In the genomic region with DNA sequence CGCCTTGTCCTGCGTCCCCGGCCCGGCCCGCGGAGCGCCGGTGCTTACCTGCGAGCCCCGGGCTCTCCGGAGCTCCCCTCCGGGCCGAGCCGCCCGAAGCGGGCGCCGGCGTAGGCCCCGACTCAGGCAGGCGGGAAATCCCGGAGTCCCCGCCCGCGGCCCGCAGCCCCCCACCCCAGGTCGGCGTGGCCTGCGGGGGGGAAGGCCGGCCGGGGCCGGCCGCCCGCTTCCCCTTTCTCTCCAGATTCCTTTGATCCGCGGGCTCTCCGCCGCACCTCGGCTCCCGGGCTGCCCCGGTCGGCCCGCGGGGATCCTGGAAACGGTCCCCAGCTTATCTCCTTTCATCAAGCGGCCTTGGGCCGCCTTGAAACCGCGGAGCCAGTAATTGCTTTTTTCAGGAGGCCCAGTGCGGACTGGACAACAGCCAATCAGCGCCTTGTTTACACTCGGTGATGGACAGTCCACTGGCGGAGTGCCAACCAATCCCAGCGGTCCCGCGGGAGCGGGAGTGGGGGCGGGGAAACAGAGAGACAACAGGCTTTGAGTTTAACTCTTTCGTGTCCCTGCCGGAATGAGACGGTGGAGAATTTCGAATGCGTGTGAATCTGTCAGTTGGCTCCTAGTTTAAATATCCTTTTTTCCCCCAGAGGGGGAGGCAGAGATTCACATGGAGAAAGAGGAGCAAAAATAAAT, we compare ENCODE assay signal across 1 cellular context.
TF ChIP-seq lines count a peak whose summit lies in the region.

No MANE protein-coding gene starts in this region.

TF ChIP-seq in HepG2, 621 proteins besides CTCF, POLR2A, EP300 and RAD21 (continued from another document and continues in another):
- TF ChIP-seq FIP1L1 (IDR thresholded peaks at IDR 0.05; ENCODE audit: borderline replicate concordance, insufficient read depth, low read depth, low read length) (peak; percentile 94; the same call in 1 of the 2 replicates), ZMYM2 (CRISPR knock-in tag; IDR thresholded peaks at IDR 0.05) (no peak), ZNF589 (CRISPR knock-in tag; conservative IDR thresholded peaks at IDR 0.05) (no peak), MED13 (CRISPR knock-in tag; IDR thresholded peaks at IDR 0.05) (0 out of 2 replicates have a peak, but pooled peaks have one; percentile 39), ARNT (IDR thresholded peaks at IDR 0.05) (no peak), ZNF335 (CRISPR knock-in tag; IDR thresholded peaks at IDR 0.05) (peak; percentile 77), ZNF782 (CRISPR knock-in tag; IDR thresholded peaks at IDR 0.05; ENCODE audit: borderline replicate concordance) (no peak), ZNF775 (CRISPR knock-in tag; IDR thresholded peaks at IDR 0.05; ENCODE audit: borderline replicate concordance) (no peak), ZNF292 (CRISPR knock-in tag; IDR thresholded peaks at IDR 0.05; ENCODE audit: borderline replicate concordance, low read depth) (no peak), GZF1 (CRISPR knock-in tag; IDR thresholded peaks at IDR 0.05) (0 out of 2 replicates have a peak, but pooled peaks have one; percentile 34), MED1 (CRISPR knock-in tag; IDR thresholded peaks at IDR 0.05) (peak; percentile 88), SUZ12 (IDR thresholded peaks at IDR 0.05; ENCODE audit: low read depth, low read length) (no peak), ZBTB20 (CRISPR knock-in tag; IDR thresholded peaks at IDR 0.05; ENCODE audit: borderline replicate concordance, low read depth) (no peak), ZNF75D (CRISPR knock-in tag; IDR thresholded peaks at IDR 0.05; ENCODE audit: borderline replicate concordance) (no peak), FOSL1 (CRISPR knock-in tag; IDR thresholded peaks at IDR 0.05; ENCODE audit: borderline replicate concordance) (no peak), TEAD3 (CRISPR knock-in tag; optimal IDR thresholded peaks at IDR 0.05; ENCODE audit: borderline replicate concordance) (peak; percentile 80), ZBTB7B (CRISPR knock-in tag; IDR thresholded peaks at IDR 0.05) (peak; percentile 82), ZNF768 (CRISPR knock-in tag; IDR thresholded peaks at IDR 0.05) (peak; percentile 54; the same call in 1 of the 2 replicates), SRF (IDR thresholded peaks at IDR 0.05; ENCODE audit: low read depth, low read length) (0 out of 2 replicates have a peak, but pooled peaks have one; percentile 56), YEATS4 (CRISPR knock-in tag; IDR thresholded peaks at IDR 0.05; ENCODE audit: borderline replicate concordance) (0 out of 2 replicates have a peak, but pooled peaks have one; percentile 40), ZFP1 (CRISPR knock-in tag; IDR thresholded peaks at IDR 0.05) (peak; percentile 85), BHLHE40 (IDR thresholded peaks at IDR 0.05; ENCODE audit: low read length) (peak; percentile 63), ZNF891 (CRISPR knock-in tag; IDR thresholded peaks at IDR 0.05) (0 out of 2 replicates have a peak, but pooled peaks have one; percentile 55), ZFP62 (CRISPR knock-in tag; IDR thresholded peaks at IDR 0.05) (no peak), ZNF772 (CRISPR knock-in tag; IDR thresholded peaks at IDR 0.05) (peak; percentile 92), BRD4 (CRISPR knock-in tag; IDR thresholded peaks at IDR 0.05) (no peak), U2AF1 (optimal IDR thresholded peaks at IDR 0.05; ENCODE audit: low read depth, low read length) (peak; percentile 74), ZNF83 (CRISPR knock-in tag; IDR thresholded peaks at IDR 0.05; ENCODE audit: borderline replicate concordance) (no peak), RARA (CRISPR knock-in tag; IDR thresholded peaks at IDR 0.05) (peak; percentile 73), YEATS2 (CRISPR knock-in tag; IDR thresholded peaks at IDR 0.05; ENCODE audit: borderline replicate concordance) (peak; percentile 93), SIN3A (IDR thresholded peaks at IDR 0.05; ENCODE audit: borderline replicate concordance, low read depth, low read length) (peak; percentile 91), ZFP82 (CRISPR knock-in tag; IDR thresholded peaks at IDR 0.05; ENCODE audit: borderline replicate concordance) (no peak)
- TF ChIP-seq, protein P1, sequence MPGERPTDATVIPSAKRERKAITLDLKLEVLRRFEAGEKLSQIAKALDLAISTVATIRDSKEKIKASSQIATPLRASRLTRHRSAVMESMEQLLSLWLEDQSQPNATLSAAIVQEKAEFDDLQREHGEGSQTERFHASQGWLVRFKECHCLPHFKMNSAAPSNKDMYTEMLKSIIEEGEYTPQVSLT (CRISPR knock-in tag; IDR thresholded peaks at IDR 0.05; ENCODE audit: borderline replicate concordance, low read depth): no peak
- TF ChIP-seq, protein P2, sequence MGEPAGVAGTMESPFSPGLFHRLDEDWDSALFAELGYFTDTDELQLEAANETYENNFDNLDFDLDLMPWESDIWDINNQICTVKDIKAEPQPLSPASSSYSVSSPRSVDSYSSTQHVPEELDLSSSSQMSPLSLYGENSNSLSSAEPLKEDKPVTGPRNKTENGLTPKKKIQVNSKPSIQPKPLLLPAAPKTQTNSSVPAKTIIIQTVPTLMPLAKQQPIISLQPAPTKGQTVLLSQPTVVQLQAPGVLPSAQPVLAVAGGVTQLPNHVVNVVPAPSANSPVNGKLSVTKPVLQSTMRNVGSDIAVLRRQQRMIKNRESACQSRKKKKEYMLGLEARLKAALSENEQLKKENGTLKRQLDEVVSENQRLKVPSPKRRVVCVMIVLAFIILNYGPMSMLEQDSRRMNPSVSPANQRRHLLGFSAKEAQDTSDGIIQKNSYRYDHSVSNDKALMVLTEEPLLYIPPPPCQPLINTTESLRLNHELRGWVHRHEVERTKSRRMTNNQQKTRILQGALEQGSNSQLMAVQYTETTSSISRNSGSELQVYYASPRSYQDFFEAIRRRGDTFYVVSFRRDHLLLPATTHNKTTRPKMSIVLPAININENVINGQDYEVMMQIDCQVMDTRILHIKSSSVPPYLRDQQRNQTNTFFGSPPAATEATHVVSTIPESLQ (CRISPR knock-in tag; conservative IDR thresholded peaks at IDR 0.05): 0 out of 2 replicates have a peak, but pooled peaks have one; percentile 76
- TF ChIP-seq, protein P3, sequence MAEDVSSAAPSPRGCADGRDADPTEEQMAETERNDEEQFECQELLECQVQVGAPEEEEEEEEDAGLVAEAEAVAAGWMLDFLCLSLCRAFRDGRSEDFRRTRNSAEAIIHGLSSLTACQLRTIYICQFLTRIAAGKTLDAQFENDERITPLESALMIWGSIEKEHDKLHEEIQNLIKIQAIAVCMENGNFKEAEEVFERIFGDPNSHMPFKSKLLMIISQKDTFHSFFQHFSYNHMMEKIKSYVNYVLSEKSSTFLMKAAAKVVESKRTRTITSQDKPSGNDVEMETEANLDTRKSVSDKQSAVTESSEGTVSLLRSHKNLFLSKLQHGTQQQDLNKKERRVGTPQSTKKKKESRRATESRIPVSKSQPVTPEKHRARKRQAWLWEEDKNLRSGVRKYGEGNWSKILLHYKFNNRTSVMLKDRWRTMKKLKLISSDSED (CRISPR knock-in tag; IDR thresholded peaks at IDR 0.05): no peak
- TF ChIP-seq, protein P4, sequence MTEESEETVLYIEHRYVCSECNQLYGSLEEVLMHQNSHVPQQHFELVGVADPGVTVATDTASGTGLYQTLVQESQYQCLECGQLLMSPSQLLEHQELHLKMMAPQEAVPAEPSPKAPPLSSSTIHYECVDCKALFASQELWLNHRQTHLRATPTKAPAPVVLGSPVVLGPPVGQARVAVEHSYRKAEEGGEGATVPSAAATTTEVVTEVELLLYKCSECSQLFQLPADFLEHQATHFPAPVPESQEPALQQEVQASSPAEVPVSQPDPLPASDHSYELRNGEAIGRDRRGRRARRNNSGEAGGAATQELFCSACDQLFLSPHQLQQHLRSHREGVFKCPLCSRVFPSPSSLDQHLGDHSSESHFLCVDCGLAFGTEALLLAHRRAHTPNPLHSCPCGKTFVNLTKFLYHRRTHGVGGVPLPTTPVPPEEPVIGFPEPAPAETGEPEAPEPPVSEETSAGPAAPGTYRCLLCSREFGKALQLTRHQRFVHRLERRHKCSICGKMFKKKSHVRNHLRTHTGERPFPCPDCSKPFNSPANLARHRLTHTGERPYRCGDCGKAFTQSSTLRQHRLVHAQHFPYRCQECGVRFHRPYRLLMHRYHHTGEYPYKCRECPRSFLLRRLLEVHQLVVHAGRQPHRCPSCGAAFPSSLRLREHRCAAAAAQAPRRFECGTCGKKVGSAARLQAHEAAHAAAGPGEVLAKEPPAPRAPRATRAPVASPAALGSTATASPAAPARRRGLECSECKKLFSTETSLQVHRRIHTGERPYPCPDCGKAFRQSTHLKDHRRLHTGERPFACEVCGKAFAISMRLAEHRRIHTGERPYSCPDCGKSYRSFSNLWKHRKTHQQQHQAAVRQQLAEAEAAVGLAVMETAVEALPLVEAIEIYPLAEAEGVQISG (CRISPR knock-in tag; IDR thresholded peaks at IDR 0.05): peak; percentile 81
- TF ChIP-seq, protein P5, sequence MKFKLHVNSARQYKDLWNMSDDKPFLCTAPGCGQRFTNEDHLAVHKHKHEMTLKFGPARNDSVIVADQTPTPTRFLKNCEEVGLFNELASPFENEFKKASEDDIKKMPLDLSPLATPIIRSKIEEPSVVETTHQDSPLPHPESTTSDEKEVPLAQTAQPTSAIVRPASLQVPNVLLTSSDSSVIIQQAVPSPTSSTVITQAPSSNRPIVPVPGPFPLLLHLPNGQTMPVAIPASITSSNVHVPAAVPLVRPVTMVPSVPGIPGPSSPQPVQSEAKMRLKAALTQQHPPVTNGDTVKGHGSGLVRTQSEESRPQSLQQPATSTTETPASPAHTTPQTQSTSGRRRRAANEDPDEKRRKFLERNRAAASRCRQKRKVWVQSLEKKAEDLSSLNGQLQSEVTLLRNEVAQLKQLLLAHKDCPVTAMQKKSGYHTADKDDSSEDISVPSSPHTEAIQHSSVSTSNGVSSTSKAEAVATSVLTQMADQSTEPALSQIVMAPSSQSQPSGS (CRISPR knock-in tag; IDR thresholded peaks at IDR 0.05): peak; percentile 91
- TF ChIP-seq, protein P6, sequence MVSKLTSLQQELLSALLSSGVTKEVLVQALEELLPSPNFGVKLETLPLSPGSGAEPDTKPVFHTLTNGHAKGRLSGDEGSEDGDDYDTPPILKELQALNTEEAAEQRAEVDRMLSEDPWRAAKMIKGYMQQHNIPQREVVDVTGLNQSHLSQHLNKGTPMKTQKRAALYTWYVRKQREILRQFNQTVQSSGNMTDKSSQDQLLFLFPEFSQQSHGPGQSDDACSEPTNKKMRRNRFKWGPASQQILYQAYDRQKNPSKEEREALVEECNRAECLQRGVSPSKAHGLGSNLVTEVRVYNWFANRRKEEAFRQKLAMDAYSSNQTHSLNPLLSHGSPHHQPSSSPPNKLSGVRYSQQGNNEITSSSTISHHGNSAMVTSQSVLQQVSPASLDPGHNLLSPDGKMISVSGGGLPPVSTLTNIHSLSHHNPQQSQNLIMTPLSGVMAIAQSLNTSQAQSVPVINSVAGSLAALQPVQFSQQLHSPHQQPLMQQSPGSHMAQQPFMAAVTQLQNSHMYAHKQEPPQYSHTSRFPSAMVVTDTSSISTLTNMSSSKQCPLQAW (CRISPR knock-in tag; IDR thresholded peaks at IDR 0.05): peak; percentile 82
- TF ChIP-seq, protein P7, sequence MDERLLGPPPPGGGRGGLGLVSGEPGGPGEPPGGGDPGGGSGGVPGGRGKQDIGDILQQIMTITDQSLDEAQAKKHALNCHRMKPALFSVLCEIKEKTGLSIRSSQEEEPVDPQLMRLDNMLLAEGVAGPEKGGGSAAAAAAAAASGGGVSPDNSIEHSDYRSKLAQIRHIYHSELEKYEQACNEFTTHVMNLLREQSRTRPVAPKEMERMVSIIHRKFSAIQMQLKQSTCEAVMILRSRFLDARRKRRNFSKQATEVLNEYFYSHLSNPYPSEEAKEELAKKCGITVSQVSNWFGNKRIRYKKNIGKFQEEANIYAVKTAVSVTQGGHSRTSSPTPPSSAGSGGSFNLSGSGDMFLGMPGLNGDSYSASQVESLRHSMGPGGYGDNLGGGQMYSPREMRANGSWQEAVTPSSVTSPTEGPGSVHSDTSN (CRISPR knock-in tag; IDR thresholded peaks at IDR 0.05): peak; percentile 98
- TF ChIP-seq, protein P8, sequence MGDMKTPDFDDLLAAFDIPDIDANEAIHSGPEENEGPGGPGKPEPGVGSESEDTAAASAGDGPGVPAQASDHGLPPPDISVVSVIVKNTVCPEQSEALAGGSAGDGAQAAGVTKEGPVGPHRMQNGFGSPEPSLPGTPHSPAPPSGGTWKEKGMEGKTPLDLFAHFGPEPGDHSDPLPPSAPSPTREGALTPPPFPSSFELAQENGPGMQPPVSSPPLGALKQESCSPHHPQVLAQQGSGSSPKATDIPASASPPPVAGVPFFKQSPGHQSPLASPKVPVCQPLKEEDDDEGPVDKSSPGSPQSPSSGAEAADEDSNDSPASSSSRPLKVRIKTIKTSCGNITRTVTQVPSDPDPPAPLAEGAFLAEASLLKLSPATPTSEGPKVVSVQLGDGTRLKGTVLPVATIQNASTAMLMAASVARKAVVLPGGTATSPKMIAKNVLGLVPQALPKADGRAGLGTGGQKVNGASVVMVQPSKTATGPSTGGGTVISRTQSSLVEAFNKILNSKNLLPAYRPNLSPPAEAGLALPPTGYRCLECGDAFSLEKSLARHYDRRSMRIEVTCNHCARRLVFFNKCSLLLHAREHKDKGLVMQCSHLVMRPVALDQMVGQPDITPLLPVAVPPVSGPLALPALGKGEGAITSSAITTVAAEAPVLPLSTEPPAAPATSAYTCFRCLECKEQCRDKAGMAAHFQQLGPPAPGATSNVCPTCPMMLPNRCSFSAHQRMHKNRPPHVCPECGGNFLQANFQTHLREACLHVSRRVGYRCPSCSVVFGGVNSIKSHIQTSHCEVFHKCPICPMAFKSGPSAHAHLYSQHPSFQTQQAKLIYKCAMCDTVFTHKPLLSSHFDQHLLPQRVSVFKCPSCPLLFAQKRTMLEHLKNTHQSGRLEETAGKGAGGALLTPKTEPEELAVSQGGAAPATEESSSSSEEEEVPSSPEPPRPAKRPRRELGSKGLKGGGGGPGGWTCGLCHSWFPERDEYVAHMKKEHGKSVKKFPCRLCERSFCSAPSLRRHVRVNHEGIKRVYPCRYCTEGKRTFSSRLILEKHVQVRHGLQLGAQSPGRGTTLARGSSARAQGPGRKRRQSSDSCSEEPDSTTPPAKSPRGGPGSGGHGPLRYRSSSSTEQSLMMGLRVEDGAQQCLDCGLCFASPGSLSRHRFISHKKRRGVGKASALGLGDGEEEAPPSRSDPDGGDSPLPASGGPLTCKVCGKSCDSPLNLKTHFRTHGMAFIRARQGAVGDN (CRISPR knock-in tag; IDR thresholded peaks at IDR 0.05): peak; percentile 62
- TF ChIP-seq, protein P9, sequence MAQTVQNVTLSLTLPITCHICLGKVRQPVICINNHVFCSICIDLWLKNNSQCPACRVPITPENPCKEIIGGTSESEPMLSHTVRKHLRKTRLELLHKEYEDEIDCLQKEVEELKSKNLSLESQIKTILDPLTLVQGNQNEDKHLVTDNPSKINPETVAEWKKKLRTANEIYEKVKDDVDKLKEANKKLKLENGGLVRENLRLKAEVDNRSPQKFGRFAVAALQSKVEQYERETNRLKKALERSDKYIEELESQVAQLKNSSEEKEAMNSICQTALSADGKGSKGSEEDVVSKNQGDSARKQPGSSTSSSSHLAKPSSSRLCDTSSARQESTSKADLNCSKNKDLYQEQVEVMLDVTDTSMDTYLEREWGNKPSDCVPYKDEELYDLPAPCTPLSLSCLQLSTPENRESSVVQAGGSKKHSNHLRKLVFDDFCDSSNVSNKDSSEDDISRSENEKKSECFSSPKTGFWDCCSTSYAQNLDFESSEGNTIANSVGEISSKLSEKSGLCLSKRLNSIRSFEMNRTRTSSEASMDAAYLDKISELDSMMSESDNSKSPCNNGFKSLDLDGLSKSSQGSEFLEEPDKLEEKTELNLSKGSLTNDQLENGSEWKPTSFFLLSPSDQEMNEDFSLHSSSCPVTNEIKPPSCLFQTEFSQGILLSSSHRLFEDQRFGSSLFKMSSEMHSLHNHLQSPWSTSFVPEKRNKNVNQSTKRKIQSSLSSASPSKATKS (CRISPR knock-in tag; IDR thresholded peaks at IDR 0.05): no peak
- TF ChIP-seq, protein P10, sequence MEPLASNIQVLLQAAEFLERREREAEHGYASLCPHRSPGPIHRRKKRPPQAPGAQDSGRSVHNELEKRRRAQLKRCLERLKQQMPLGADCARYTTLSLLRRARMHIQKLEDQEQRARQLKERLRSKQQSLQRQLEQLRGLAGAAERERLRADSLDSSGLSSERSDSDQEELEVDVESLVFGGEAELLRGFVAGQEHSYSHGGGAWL (CRISPR knock-in tag; IDR thresholded peaks at IDR 0.05): peak; percentile 84; the same call in 1 of the 2 replicates
